Comparison of ENCODE assay signal across 28 cellular contexts in genomic region chrY:15343501-15343900, GRCh38.
"Had no signal": no experiment of that assay in that cellular context is flagged by ENCODE, and none has a peak within 500 bp of the region (broad histone marks: within the 10 kb centered on the region; RNA-seq: fewer than 3 reads in every experiment).

No MANE protein-coding gene starts in this region.

- H3K27ac ChIP-seq: brain microvascular endothelial cell, coronary artery, dorsolateral prefrontal cortex, foreskin keratinocyte, gastrocnemius medialis had no signal

- DNase-seq: activated CD4-positive, alpha-beta memory T cell treated with anti-CD3 and anti-CD28 coated beads, Interleukin-2, amount 10 ng/mL, durations not matched to agents 7 days and 5 days; activated CD4-positive, alpha-beta T cell treated with anti-CD3 and anti-CD28 coated beads for 1 hour; activated CD4-positive, alpha-beta T cell treated with anti-CD3 and anti-CD28 coated beads for 4 hours; activated CD4-positive, alpha-beta T cell treated with anti-CD3 and anti-CD28 coated beads, Interleukin-2, amount 10 ng/mL, durations not matched to agents 7 days and 5 days; activated CD4-positive, alpha-beta T cell treated with anti-CD3 and anti-CD28 coated beads, Interleukin-2, amount 50 U/mL, for 4 hours; activated CD8-positive, alpha-beta memory T cell treated with anti-CD3 and anti-CD28 coated beads, Interleukin-2, amount 50 U/mL, for 48 hours; activated effector memory CD4-positive, alpha-beta T cell treated with Interleukin-2 at 50 U/mL for 16 hours; activated gamma-delta T cell treated with Interleukin-2 at 50 U/mL for 16 hours; activated naive CD4-positive, alpha-beta T cell treated with anti-CD3 and anti-CD28 coated beads, Interleukin-2, amount 50 U/mL, for 16 hours; activated naive CD4-positive, alpha-beta T cell treated with Interleukin-2 at 50 U/mL for 16 hours; activated T-cell treated with anti-CD3 and anti-CD28 coated beads for 4 hours; activated T-cell treated with anti-CD3 and anti-CD28 coated beads, Interleukin-2, amount 50 U/mL, for 24 hours; activated T-cell treated with anti-CD3 and anti-CD28 coated beads, Interleukin-2, amount 50 U/mL, for 72 hours; amniotic stem cell; anterior cingulate cortex; brain microvascular endothelial cell; dorsolateral prefrontal cortex; effector memory CD4-positive, alpha-beta T cell; endodermal cell; foreskin keratinocyte; gastrocnemius medialis; glutamatergic neuron; T-helper 1 cell; T-helper 17 cell; T1000 had no signal

- H3K36me3 ChIP-seq: brain microvascular endothelial cell, gastrocnemius medialis had no signal

- H3K4me1 ChIP-seq: gastrocnemius medialis had no signal

- H3K4me3 ChIP-seq: coronary artery, dorsolateral prefrontal cortex, gastrocnemius medialis had no signal

- H3K27me3 ChIP-seq: brain microvascular endothelial cell, dorsolateral prefrontal cortex, foreskin keratinocyte, gastrocnemius medialis had no signal

- H3K9me3 ChIP-seq: gastrocnemius medialis had no signal

- ATAC-seq: activated T-cell treated with anti-CD3 and anti-CD28 coated beads, Interleukin-2, amount 50 U/mL, for 72 hours; esophagus mucosa; foreskin keratinocyte; gastrocnemius medialis; T-helper 17 cell; WTC11 had no signal
